Comparison of ENCODE assay signal across 15 cellular contexts in genomic region chr3:9190276-9190675, GRCh38. TPM values are rescaled to one million over a fixed set of nuclear protein-coding genes. Genes with fewer than 3 reads are reported as not detected.
DNase-seq lines count a peak whose midpoint lies in the region; ATAC-seq and TF ChIP-seq lines count a peak whose summit lies in the region.
"Had no signal": no experiment of that assay in that cellular context is flagged by ENCODE, and none has a peak within 500 bp of the region (broad histone marks: within the 10 kb centered on the region; RNA-seq: fewer than 3 reads in every experiment).

No MANE protein-coding gene starts in this region.

- DNase-seq in cerebellar cortex (ENCODE audit: low spot score) (peak; percentile 90), mesenteric fat pad (ENCODE audit: low spot score) (peak; percentile 9), sigmoid colon (peak; percentile 10), NCI-H446 treated with DMSO at 0.1 percent for 48 hours (lab: John Stamatoyannopoulos, UW) (no peak)
- DNase-seq: Calu3; CD4-positive, alpha-beta memory T cell; COR-L47; DMS53; DMS79 treated with DMSO at 0.1 percent for 48 hours; H9 had no signal

- TF ChIP-seq EP300 in sigmoid colon (IDR thresholded peaks at IDR 0.05), result no peak

- intact Hi-C loops in sigmoid colon (cut with DNase I), result no loop called here

- no peaks in the 10 kb centered on the region for H3K4me1 ChIP-seq in sigmoid colon

- ATAC-seq in HG03175 (IDR thresholded peaks at IDR 0.05; ENCODE audit: unreplicated experiment) (no peak), GM18873 (IDR thresholded peaks at IDR 0.05; ENCODE audit: low FRiP score, unreplicated experiment) (no peak)
- ATAC-seq: GM12878, GM23338, HCT116 had no signal

- H3K36me3 ChIP-seq in sigmoid colon, result no peaks in the 10 kb centered on the region

- no peak for TF ChIP-seq CTCF in sigmoid colon (IDR thresholded peaks at IDR 0.05)

- no peaks in the 10 kb centered on the region for H3K9me3 ChIP-seq in sigmoid colon

- H3K27me3 ChIP-seq in sigmoid colon, result no peaks in the 10 kb centered on the region

- H3K27ac ChIP-seq in sigmoid colon, result no peak overlapping the region

- no peak for TF ChIP-seq POLR2A in sigmoid colon (IDR thresholded peaks at IDR 0.05)

- 94 to 96% methylated on average over 8 of the region's 8 CpGs for WGBS in sigmoid colon, 2 donors

- H3K4me3 ChIP-seq in sigmoid colon, result no peak overlapping the region
- H3K4me3 ChIP-seq: GM12878, GM23338 had no signal

RNA-seq across cellular contexts. Expression of gene SRGAP3, which starts 59.2 kb away (rescaled TPM):
- 2.7 TPM for total RNA-seq in mesenteric fat pad
- total RNA-seq in sigmoid colon, result 1 to 10 TPM; 5.8 to 7.7 (median 6.6) TPM
- 1 to 10 TPM in 2 of 3 donors, under 1 TPM in 1; 0.69 to 2.6 (median 1.2) TPM for polyA plus RNA-seq in sigmoid colon
